9 cellular contexts compared by ENCODE assay signal in genomic region chr14:48243900-48244299, GRCh38.
"Had no signal": no experiment of that assay in that cellular context is flagged by ENCODE, and none has a peak within 500 bp of the region (broad histone marks: within the 10 kb centered on the region; RNA-seq: fewer than 3 reads in every experiment).

No MANE protein-coding gene starts in this region.

- ATAC-seq: HCT116 had no signal

- H3K9me3 ChIP-seq: HAP-1 had no signal

- H3K36me3 ChIP-seq: HAP-1 had no signal

- H3K4me3 ChIP-seq: GM23248, HAP-1 had no signal

- H2AFZ ChIP-seq: GM23248 had no signal

- H3K4me3 Mint-ChIP-seq: H9, HFFc6 had no signal

- H3K27ac ChIP-seq: GM23248 had no signal

- H3K27ac Mint-ChIP-seq: H9, HFFc6 had no signal

- H3K4me1 ChIP-seq: HAP-1 had no signal

- FAIRE-seq: H54 had no signal

- DNase-seq: GM23248, GOT3, H7, H9, HCEC 1CT, HFFc6 had no signal

- H3K9ac ChIP-seq: GM23248 had no signal
